In genomic region chr12:41621288-41621687, GRCh38 we compare ENCODE assay signal across 21 cellular contexts.
"Had no signal": no experiment of that assay in that cellular context is flagged by ENCODE, and none has a peak within 500 bp of the region (broad histone marks: within the 10 kb centered on the region; RNA-seq: fewer than 3 reads in every experiment).

No MANE protein-coding gene starts in this region.

- H3K4me3 Mint-ChIP-seq: activated CD4-positive, alpha-beta T cell treated with anti-CD3 and anti-CD28 coated beads, Interleukin-2, amount 10 ng/mL, durations not matched to agents 7 days and 5 days; activated CD8-positive, alpha-beta T cell treated with anti-CD3 and anti-CD28 coated beads, Interleukin-2, amount 10 ng/mL, durations not matched to agents 7 days and 5 days; activated naive CD4-positive, alpha-beta T cell treated with anti-CD3 and anti-CD28 coated beads for 36 hours; activated T-cell treated with anti-CD3 and anti-CD28 coated beads, Interleukin-2, amount 50 U/mL, for 24 hours; neural crest cell had no signal

- H3K4me1 Mint-ChIP-seq: activated CD4-positive, alpha-beta T cell treated with anti-CD3 and anti-CD28 coated beads, Interleukin-2, amount 10 ng/mL, durations not matched to agents 7 days and 5 days had no signal

- H3K9me3 Mint-ChIP-seq: activated CD4-positive, alpha-beta T cell treated with anti-CD3 and anti-CD28 coated beads, Interleukin-2, amount 10 ng/mL, durations not matched to agents 7 days and 5 days; activated T-cell treated with anti-CD3 and anti-CD28 coated beads, Interleukin-2, amount 50 U/mL, for 24 hours; neural crest cell had no signal

- H3K27ac Mint-ChIP-seq: activated CD4-positive, alpha-beta T cell treated with anti-CD3 and anti-CD28 coated beads, Interleukin-2, amount 10 ng/mL, durations not matched to agents 7 days and 5 days; activated CD8-positive, alpha-beta T cell treated with anti-CD3 and anti-CD28 coated beads, Interleukin-2, amount 10 ng/mL, durations not matched to agents 7 days and 5 days; activated naive CD4-positive, alpha-beta T cell treated with anti-CD3 and anti-CD28 coated beads for 36 hours; activated T-cell treated with anti-CD3 and anti-CD28 coated beads, Interleukin-2, amount 50 U/mL, for 24 hours; progenitor cell of endocrine pancreas had no signal

- H3K4me3 ChIP-seq: body of pancreas, left ventricle myocardium inferior, right atrium auricular region, tibial artery had no signal

- ATAC-seq: activated CD8-positive, alpha-beta T cell treated with anti-CD3 and anti-CD28 coated beads, Interleukin-2, amount 10 ng/mL, durations not matched to agents 7 days and 5 days; body of pancreas; stimulated activated naive CD8-positive, alpha-beta T cell treated with anti-CD3 and anti-CD28 coated beads, Interleukin-15, Interleukin-2, amounts not matched to agents 100 U/mL and 50 U/mL, for 24 hours had no signal

- DNase-seq: activated CD4-positive, alpha-beta T cell treated with anti-CD3 and anti-CD28 coated beads, Interleukin-2, amount 10 ng/mL, durations not matched to agents 7 days and 5 days; activated CD8-positive, alpha-beta T cell treated with anti-CD3 and anti-CD28 coated beads, Interleukin-2, amount 10 ng/mL, durations not matched to agents 7 days and 5 days; activated naive CD4-positive, alpha-beta T cell treated with anti-CD3 and anti-CD28 coated beads for 36 hours; activated T-cell treated with anti-CD3 and anti-CD28 coated beads, Interleukin-2, amount 50 U/mL, for 24 hours; body of pancreas; caudate nucleus; foreskin melanocyte; glutamatergic neuron; hypothalamus; islet precursor cell; left ventricle myocardium inferior; mammary epithelial cell; stimulated activated CD4-positive, alpha-beta T cell treated with anti-CD3 and anti-CD28 coated beads, Interleukin-12 subunit alpha, Interleukin-12 subunit beta, amount 100 ng/mL, for 4 hours; stimulated activated CD4-positive, alpha-beta T cell treated with anti-CD3 and anti-CD28 coated beads, Interleukin-1b, Interleukin-23, amount 100 ng/mL, for 48 hours; stimulated activated CD8-positive, alpha-beta memory T cell treated with anti-CD3 and anti-CD28 coated beads, Interleukin-4, amount 100 ng/mL, for 48 hours; stimulated activated naive CD8-positive, alpha-beta T cell treated with anti-CD3 and anti-CD28 coated beads, Interleukin-15, Interleukin-2, amounts not matched to agents 100 U/mL and 50 U/mL, for 24 hours; substantia nigra; tibial artery had no signal

- H3K27me3 Mint-ChIP-seq: activated CD4-positive, alpha-beta T cell treated with anti-CD3 and anti-CD28 coated beads, Interleukin-2, amount 10 ng/mL, durations not matched to agents 7 days and 5 days; progenitor cell of endocrine pancreas had no signal
